1 cellular context compared by ENCODE assay signal in the genomic region with DNA sequence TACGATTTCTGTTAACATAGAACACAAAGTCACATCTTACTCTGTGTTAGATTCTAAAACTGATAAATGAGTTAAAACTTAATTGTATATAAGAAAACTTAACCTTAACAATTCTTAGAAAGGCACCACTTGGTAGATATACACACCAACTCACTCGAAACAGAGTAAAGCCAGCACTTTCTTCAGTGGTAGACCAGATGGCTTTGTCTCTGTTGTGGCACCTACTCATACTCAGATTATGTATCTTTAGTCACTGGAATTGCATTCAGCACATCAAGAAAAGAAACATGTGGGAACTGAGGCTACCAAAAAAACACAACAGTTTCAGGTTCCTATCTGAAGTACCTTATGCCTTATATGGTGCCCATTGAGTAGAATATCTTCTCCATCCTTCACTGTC.
TF ChIP-seq lines count a peak whose summit lies in the region.

No MANE protein-coding gene starts in this region.

TF ChIP-seq in GM23338, 12 proteins besides CTCF, POLR2A, EP300 and RAD21 (continued from another document):
- TF ChIP-seq, protein P1, sequence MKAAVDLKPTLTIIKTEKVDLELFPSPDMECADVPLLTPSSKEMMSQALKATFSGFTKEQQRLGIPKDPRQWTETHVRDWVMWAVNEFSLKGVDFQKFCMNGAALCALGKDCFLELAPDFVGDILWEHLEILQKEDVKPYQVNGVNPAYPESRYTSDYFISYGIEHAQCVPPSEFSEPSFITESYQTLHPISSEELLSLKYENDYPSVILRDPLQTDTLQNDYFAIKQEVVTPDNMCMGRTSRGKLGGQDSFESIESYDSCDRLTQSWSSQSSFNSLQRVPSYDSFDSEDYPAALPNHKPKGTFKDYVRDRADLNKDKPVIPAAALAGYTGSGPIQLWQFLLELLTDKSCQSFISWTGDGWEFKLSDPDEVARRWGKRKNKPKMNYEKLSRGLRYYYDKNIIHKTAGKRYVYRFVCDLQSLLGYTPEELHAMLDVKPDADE (IDR thresholded peaks at IDR 0.05): no peak
- TF ChIP-seq EZH2 (IDR thresholded peaks at IDR 0.05; ENCODE audit: low read depth, unreplicated experiment) (no peak), POLR2AphosphoS5 (IDR thresholded peaks at IDR 0.05; ENCODE audit: low read depth) (no peak), STAT1 (IDR thresholded peaks at IDR 0.05; ENCODE audit: unreplicated experiment) (no peak), JUNB (IDR thresholded peaks at IDR 0.05; ENCODE audit: unreplicated experiment) (no peak), NANOG (IDR thresholded peaks at IDR 0.05; ENCODE audit: borderline replicate concordance) (no peak), EZH2phosphoT487 (IDR thresholded peaks at IDR 0.05; ENCODE audit: unreplicated experiment) (no peak)
- TF ChIP-seq, protein P2, sequence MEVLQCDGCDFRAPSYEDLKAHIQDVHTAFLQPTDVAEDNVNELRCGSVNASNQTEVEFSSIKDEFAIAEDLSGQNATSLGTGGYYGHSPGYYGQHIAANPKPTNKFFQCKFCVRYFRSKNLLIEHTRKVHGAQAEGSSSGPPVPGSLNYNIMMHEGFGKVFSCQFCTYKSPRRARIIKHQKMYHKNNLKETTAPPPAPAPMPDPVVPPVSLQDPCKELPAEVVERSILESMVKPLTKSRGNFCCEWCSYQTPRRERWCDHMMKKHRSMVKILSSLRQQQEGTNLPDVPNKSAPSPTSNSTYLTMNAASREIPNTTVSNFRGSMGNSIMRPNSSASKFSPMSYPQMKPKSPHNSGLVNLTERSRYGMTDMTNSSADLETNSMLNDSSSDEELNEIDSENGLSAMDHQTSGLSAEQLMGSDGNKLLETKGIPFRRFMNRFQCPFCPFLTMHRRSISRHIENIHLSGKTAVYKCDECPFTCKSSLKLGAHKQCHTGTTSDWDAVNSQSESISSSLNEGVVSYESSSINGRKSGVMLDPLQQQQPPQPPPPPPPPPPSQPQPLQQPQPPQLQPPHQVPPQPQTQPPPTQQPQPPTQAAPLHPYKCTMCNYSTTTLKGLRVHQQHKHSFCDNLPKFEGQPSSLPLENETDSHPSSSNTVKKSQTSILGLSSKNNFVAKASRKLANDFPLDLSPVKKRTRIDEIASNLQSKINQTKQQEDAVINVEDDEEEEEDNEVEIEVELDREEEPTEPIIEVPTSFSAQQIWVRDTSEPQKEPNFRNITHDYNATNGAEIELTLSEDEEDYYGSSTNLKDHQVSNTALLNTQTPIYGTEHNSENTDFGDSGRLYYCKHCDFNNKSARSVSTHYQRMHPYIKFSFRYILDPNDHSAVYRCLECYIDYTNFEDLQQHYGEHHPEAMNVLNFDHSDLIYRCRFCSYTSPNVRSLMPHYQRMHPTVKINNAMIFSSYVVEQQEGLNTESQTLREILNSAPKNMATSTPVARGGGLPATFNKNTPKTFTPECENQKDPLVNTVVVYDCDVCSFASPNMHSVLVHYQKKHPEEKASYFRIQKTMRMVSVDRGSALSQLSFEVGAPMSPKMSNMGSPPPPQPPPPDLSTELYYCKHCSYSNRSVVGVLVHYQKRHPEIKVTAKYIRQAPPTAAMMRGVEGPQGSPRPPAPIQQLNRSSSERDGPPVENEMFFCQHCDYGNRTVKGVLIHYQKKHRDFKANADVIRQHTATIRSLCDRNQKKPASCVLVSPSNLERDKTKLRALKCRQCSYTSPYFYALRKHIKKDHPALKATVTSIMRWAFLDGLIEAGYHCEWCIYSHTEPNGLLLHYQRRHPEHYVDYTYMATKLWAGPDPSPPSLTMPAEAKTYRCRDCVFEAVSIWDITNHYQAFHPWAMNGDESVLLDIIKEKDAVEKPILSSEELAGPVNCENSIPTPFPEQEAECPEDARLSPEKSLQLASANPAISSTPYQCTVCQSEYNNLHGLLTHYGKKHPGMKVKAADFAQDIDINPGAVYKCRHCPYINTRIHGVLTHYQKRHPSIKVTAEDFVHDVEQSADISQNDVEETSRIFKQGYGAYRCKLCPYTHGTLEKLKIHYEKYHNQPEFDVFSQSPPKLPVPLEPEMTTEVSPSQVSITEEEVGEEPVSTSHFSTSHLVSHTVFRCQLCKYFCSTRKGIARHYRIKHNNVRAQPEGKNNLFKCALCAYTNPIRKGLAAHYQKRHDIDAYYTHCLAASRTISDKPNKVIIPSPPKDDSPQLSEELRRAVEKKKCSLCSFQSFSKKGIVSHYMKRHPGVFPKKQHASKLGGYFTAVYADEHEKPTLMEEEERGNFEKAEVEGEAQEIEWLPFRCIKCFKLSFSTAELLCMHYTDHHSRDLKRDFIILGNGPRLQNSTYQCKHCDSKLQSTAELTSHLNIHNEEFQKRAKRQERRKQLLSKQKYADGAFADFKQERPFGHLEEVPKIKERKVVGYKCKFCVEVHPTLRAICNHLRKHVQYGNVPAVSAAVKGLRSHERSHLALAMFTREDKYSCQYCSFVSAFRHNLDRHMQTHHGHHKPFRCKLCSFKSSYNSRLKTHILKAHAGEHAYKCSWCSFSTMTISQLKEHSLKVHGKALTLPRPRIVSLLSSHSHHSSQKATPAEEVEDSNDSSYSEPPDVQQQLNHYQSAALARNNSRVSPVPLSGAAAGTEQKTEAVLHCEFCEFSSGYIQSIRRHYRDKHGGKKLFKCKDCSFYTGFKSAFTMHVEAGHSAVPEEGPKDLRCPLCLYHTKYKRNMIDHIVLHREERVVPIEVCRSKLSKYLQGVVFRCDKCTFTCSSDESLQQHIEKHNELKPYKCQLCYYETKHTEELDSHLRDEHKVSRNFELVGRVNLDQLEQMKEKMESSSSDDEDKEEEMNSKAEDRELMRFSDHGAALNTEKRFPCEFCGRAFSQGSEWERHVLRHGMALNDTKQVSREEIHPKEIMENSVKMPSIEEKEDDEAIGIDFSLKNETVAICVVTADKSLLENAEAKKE (CRISPR knock-in tag; IDR thresholded peaks at IDR 0.05): no peak
- TF ChIP-seq, protein P3, sequence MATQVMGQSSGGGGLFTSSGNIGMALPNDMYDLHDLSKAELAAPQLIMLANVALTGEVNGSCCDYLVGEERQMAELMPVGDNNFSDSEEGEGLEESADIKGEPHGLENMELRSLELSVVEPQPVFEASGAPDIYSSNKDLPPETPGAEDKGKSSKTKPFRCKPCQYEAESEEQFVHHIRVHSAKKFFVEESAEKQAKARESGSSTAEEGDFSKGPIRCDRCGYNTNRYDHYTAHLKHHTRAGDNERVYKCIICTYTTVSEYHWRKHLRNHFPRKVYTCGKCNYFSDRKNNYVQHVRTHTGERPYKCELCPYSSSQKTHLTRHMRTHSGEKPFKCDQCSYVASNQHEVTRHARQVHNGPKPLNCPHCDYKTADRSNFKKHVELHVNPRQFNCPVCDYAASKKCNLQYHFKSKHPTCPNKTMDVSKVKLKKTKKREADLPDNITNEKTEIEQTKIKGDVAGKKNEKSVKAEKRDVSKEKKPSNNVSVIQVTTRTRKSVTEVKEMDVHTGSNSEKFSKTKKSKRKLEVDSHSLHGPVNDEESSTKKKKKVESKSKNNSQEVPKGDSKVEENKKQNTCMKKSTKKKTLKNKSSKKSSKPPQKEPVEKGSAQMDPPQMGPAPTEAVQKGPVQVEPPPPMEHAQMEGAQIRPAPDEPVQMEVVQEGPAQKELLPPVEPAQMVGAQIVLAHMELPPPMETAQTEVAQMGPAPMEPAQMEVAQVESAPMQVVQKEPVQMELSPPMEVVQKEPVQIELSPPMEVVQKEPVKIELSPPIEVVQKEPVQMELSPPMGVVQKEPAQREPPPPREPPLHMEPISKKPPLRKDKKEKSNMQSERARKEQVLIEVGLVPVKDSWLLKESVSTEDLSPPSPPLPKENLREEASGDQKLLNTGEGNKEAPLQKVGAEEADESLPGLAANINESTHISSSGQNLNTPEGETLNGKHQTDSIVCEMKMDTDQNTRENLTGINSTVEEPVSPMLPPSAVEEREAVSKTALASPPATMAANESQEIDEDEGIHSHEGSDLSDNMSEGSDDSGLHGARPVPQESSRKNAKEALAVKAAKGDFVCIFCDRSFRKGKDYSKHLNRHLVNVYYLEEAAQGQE (IDR thresholded peaks at IDR 0.05; ENCODE audit: unreplicated experiment): no peak
